8 cellular contexts compared by ENCODE assay signal in the genomic region with DNA sequence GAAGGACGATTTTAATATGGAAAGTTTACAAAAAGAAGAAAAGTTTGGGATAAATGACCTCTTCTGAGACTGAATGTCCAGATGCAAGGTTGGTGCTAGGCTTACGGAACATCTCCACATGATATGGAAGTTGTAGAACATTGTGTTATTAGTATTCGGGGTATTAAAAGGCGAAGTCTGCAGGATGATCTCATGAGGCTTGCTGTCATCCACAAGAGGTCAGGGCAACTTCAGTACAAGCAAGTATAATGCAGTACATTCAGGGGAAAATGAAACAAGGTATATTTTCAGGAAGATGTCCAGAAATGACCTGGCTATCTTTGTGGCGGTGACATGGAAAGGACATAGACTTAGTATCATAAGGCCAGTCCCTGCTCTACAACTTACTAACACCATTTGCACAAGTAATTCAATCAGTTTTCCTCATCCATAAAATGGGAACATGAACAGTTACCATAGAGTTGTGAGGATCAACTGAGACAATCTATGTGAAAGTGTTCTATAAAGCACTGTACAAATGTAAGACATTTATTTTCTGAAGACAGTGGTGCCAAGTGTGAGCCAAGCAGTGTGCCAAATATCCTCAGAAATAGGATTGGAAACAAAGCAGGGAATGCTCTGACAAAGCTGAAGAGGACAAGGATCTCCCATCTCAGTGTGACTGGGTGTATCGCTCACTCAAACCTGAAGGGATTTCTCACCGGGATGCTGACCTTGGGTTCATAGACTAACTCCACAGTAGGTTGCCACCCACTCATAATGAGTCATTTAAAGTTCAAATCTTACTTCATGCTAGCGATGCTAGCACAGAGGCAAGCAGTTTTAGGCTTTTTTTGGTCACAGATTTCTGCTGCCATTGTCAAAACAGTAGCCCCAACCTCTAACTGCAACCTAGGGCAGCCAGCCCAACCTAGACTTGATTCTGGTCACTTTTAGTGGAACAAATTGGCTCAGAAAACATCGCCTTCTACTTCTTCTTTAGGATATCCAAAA.
DNase-seq lines count a peak whose midpoint lies in the region; TF ChIP-seq lines count a peak whose summit lies in the region.

No MANE protein-coding gene starts in this region.

- no peak overlapping the region for H3K14ac ChIP-seq in trophoblast cell (ENCODE audit: low read length)

- no peaks in the 10 kb centered on the region for H3K79me2 ChIP-seq in trophoblast cell (ENCODE audit: control insufficient read depth, insufficient read depth, low read length, poor library complexity)
- H3K79me2 ChIP-seq in smooth muscle cell (ENCODE audit: low read depth), result no peaks in the 10 kb centered on the region

- H3K9me3 ChIP-seq in trophoblast cell (ENCODE audit: insufficient read depth, low read depth, low read length), result no peaks in the 10 kb centered on the region
- no peaks in the 10 kb centered on the region for H3K9me3 ChIP-seq in smooth muscle cell (replicated peaks; ENCODE audit: low read depth)
- no peaks in the 10 kb centered on the region for H3K9me3 ChIP-seq in SJCRH30 (replicated peaks)

- 100% methylated on average over 1 of the region's 9 CpGs for WGBS in trophoblast cell (ENCODE audit: extremely low coverage, insufficient coverage, insufficient read length)
- 72% methylated on average over 9 of the region's 9 CpGs for WGBS in smooth muscle cell (ENCODE audit: low lambda C conversion rate)

- no peak overlapping the region for H3K27ac ChIP-seq in trophoblast cell (ENCODE audit: low read depth, low read length)
- H3K27ac ChIP-seq in smooth muscle cell (ENCODE audit: low read depth), result no peak overlapping the region
- no peak overlapping the region for H3K27ac ChIP-seq in SJCRH30

- H4K12ac ChIP-seq in trophoblast cell (ENCODE audit: low read depth, low read length), result no peak overlapping the region

- peaks cover 5 to 7% of the 10 kb centered on the region in 2 experiments for H3K4me1 ChIP-seq in trophoblast cell (ENCODE audit: control insufficient read depth in 1 of 2, insufficient read depth in 2 of 2, low read length in 2 of 2)
- H3K4me1 ChIP-seq in smooth muscle cell (ENCODE audit: low read depth), result peaks cover 8% of the 10 kb centered on the region
- H3K4me1 ChIP-seq in SJCRH30, result peaks cover 3% of the 10 kb centered on the region; the same call in 1 of the 2 replicates

- intact Hi-C loops in activated naive CD4-positive, alpha-beta T cell treated with anti-CD3 and anti-CD28 coated beads for 36 hours (cut with micrococcal nuclease), result loop anchor here (1.0 to 10.0 kb wide), 2 partner anchors 93 to 733 kb away; a partner anchor contains a TSS

- H3K4me3 ChIP-seq in cardiac fibroblast (replicated peaks in 1 of 2; ENCODE audit: low read depth in 2 of 2, low read length in 2 of 2) (no peak overlapping the region), trophoblast cell (ENCODE audit: low read depth, low read length) (no peak overlapping the region), smooth muscle cell (no peak overlapping the region), SJCRH30 (no peak overlapping the region)

- no peaks in the 10 kb centered on the region for H3K27me3 Mint-ChIP-seq in activated naive CD4-positive, alpha-beta T cell treated with anti-CD3 and anti-CD28 coated beads for 36 hours (ENCODE audit: low read depth)

- no peak overlapping the region for H3K18ac ChIP-seq in trophoblast cell (ENCODE audit: low read length)

- H3K27ac Mint-ChIP-seq in activated naive CD4-positive, alpha-beta T cell treated with anti-CD3 and anti-CD28 coated beads for 36 hours, result no peak overlapping the region

- no peaks in the 10 kb centered on the region for H3K36me3 Mint-ChIP-seq in activated naive CD4-positive, alpha-beta T cell treated with anti-CD3 and anti-CD28 coated beads for 36 hours (ENCODE audit: low read depth)

- H3K4me2 ChIP-seq in trophoblast cell (ENCODE audit: low read length), result no peak overlapping the region
- H3K4me2 ChIP-seq in smooth muscle cell, result no peak overlapping the region

- no peak overlapping the region for H2AK5ac ChIP-seq in trophoblast cell (ENCODE audit: low read length)

- H2AFZ ChIP-seq in trophoblast cell (ENCODE audit: insufficient read depth, low read length, poor library complexity) (no peak overlapping the region), smooth muscle cell (ENCODE audit: low read depth) (no peak overlapping the region)

- H3K36me3 ChIP-seq in trophoblast cell (ENCODE audit: control insufficient read depth in 1 of 2, insufficient read depth in 2 of 2, low read length in 2 of 2) (no peaks in the 10 kb centered on the region), smooth muscle cell (ENCODE audit: low read depth) (no peaks in the 10 kb centered on the region), SJCRH30 (no peaks in the 10 kb centered on the region)

- H4K20me1 ChIP-seq in smooth muscle cell (ENCODE audit: low read depth), result no peaks in the 10 kb centered on the region

- DNase-seq in activated naive CD4-positive, alpha-beta T cell treated with anti-CD3 and anti-CD28 coated beads for 36 hours, result peak; percentile 41
- no peak for DNase-seq in activated naive CD4-positive, alpha-beta T cell treated with anti-CD3 and anti-CD28 coated beads, Interleukin-2, amount 50 U/mL, for 16 hours
- DNase-seq in HK-2 (ENCODE audit: unreplicated experiment) (peak; percentile 17), cardiac fibroblast (ENCODE audit: low read depth in 2 of 2) (peak; percentile 49 to 81), trophoblast cell (no peak), SIG-M5 (lab: John Stamatoyannopoulos, UW) (no peak), smooth muscle cell (lab: John Stamatoyannopoulos, UW; ENCODE audit: unreplicated experiment) (no peak), SJCRH30 (no peak)

- no peak overlapping the region for H2BK5ac ChIP-seq in trophoblast cell (ENCODE audit: low read depth, low read length, poor library complexity)

- no peak overlapping the region for H3K4me3 Mint-ChIP-seq in activated naive CD4-positive, alpha-beta T cell treated with anti-CD3 and anti-CD28 coated beads for 36 hours

- H3K23ac ChIP-seq in trophoblast cell (ENCODE audit: low read length), result no peak overlapping the region

- H3K27me3 ChIP-seq in trophoblast cell (ENCODE audit: insufficient read depth, low read length) (no peaks in the 10 kb centered on the region), smooth muscle cell (ENCODE audit: low read depth) (no peaks in the 10 kb centered on the region), SJCRH30 (no peaks in the 10 kb centered on the region)

- peaks cover 14% of the 10 kb centered on the region for H3K4me1 Mint-ChIP-seq in activated naive CD4-positive, alpha-beta T cell treated with anti-CD3 and anti-CD28 coated beads for 36 hours (ENCODE audit: low read depth)

- CTCF ChIA-PET in activated naive CD4-positive, alpha-beta T cell treated with anti-CD3 and anti-CD28 coated beads for 36 hours (lab: Charles Lee), result no interaction called here

- H4K8ac ChIP-seq in trophoblast cell (ENCODE audit: low read depth, low read length), result no peak overlapping the region

- no peaks in the 10 kb centered on the region for H3K9me3 Mint-ChIP-seq in activated naive CD4-positive, alpha-beta T cell treated with anti-CD3 and anti-CD28 coated beads for 36 hours

- no peak for TF ChIP-seq CTCF in cardiac fibroblast (IDR thresholded peaks at IDR 0.05; ENCODE audit: low read depth, low read length)
- TF ChIP-seq CTCF in smooth muscle cell (IDR thresholded peaks at IDR 0.05; ENCODE audit: borderline replicate concordance, insufficient read depth, poor library complexity, severe bottlenecking), result no peak

- H3K4ac ChIP-seq in trophoblast cell (ENCODE audit: low read depth, low read length), result no peak overlapping the region

- H2BK12ac ChIP-seq in trophoblast cell (ENCODE audit: low read length), result no peak overlapping the region

- no peaks in the 10 kb centered on the region for H3F3A ChIP-seq in smooth muscle cell (ENCODE audit: low read depth)

- peaks cover 3% of the 10 kb centered on the region for H3K79me1 ChIP-seq in trophoblast cell (ENCODE audit: low read length)

- H2BK120ac ChIP-seq in trophoblast cell (ENCODE audit: insufficient read depth, low read length, poor library complexity), result peak overlapping the region; percentile 22

- no peak overlapping the region for H3K9ac ChIP-seq in trophoblast cell (ENCODE audit: low read length)
- no peak overlapping the region for H3K9ac ChIP-seq in smooth muscle cell (ENCODE audit: low read depth)

- no peak overlapping the region for H4K91ac ChIP-seq in trophoblast cell (ENCODE audit: low read depth, low read length)

Comparison
In these comparisons a context has a peak if more than half of its experiments do, and no peak if none do; other contexts are left out.
1. DNase-seq: peak in activated naive CD4-positive, alpha-beta T cell treated with anti-CD3 and anti-CD28 coated beads for 36 hours (single experiment), HK-2 (single experiment) and cardiac fibroblast (2 of 2); none in activated naive CD4-positive, alpha-beta T cell treated with anti-CD3 and anti-CD28 coated beads, Interleukin-2, amount 50 U/mL, for 16 hours (single experiment), trophoblast cell (0 of 2), SIG-M5 (single experiment), smooth muscle cell (single experiment) and SJCRH30 (0 of 2).